ENCODE assay signal across 1 cellular context in genomic region chr12:62709321-62709720, GRCh38.
TF ChIP-seq lines count a peak whose summit lies in the region.

No MANE protein-coding gene starts in this region.

TF ChIP-seq in IMR-90, 13 proteins besides CTCF, POLR2A, EP300 and RAD21 (continued from another document):
- TF ChIP-seq NFE2L2 (IDR thresholded peaks at IDR 0.05; ENCODE audit: low read depth, low read length) (no peak), CEBPB (IDR thresholded peaks at IDR 0.05; ENCODE audit: low read depth, low read length) (no peak), RCOR1 (IDR thresholded peaks at IDR 0.05; ENCODE audit: insufficient replicate concordance, low read length) (no peak), CHD1 (IDR thresholded peaks at IDR 0.05; ENCODE audit: low read depth, low read length) (no peak), BHLHE40 (IDR thresholded peaks at IDR 0.05; ENCODE audit: low read depth, low read length) (no peak)
